12 cellular contexts compared by ENCODE assay signal in genomic region chr9:79592736-79593493, GRCh38. TPM values are rescaled to one million over a fixed set of nuclear protein-coding genes. Genes with fewer than 3 reads are reported as not detected.
DNase-seq lines count a peak whose midpoint lies in the region; ATAC-seq and TF ChIP-seq lines count a peak whose summit lies in the region.
"Had no signal": no experiment of that assay in that cellular context is flagged by ENCODE, and none has a peak within 500 bp of the region (broad histone marks: within the 10 kb centered on the region; RNA-seq: fewer than 3 reads in every experiment).

No MANE protein-coding gene starts in this region.

- peak overlapping the region; percentile 21 for H3K27ac Mint-ChIP-seq in activated CD4-positive, alpha-beta T cell treated with anti-CD3 and anti-CD28 coated beads, Interleukin-2, amount 10 ng/mL, durations not matched to agents 24 days and 14 days
- H3K27ac Mint-ChIP-seq in activated naive CD4-positive, alpha-beta T cell treated with anti-CD3 and anti-CD28 coated beads, Interleukin-2, amount 50 U/mL, for 72 hours, result no peak overlapping the region
- H3K27ac Mint-ChIP-seq in stimulated activated effector memory CD8-positive, alpha-beta T cell treated with anti-CD3 and anti-CD28 coated beads, Interleukin-12 subunit alpha, Interleukin-12 subunit beta, amount 100 ng/mL, for 72 hours, result no peak overlapping the region

- intact Hi-C loops in activated CD4-positive, alpha-beta T cell treated with anti-CD3 and anti-CD28 coated beads, Interleukin-2, amount 10 ng/mL, durations not matched to agents 24 days and 14 days (cut with micrococcal nuclease), result loop anchor here (1.0 kb wide), 1 partner anchor 31 kb away; no protein-coding TSS in a partner anchor

- peaks cover 30% of the 10 kb centered on the region for H3K4me1 Mint-ChIP-seq in activated CD4-positive, alpha-beta T cell treated with anti-CD3 and anti-CD28 coated beads, Interleukin-2, amount 10 ng/mL, durations not matched to agents 24 days and 14 days
- peaks cover 61% of the 10 kb centered on the region for H3K4me1 Mint-ChIP-seq in stimulated activated effector memory CD8-positive, alpha-beta T cell treated with anti-CD3 and anti-CD28 coated beads, Interleukin-12 subunit alpha, Interleukin-12 subunit beta, amount 100 ng/mL, for 72 hours

- H3K4me3 Mint-ChIP-seq in activated CD4-positive, alpha-beta T cell treated with anti-CD3 and anti-CD28 coated beads, Interleukin-2, amount 10 ng/mL, durations not matched to agents 24 days and 14 days, result peak overlapping the region; percentile 30
- no peak overlapping the region for H3K4me3 Mint-ChIP-seq in stimulated activated effector memory CD8-positive, alpha-beta T cell treated with anti-CD3 and anti-CD28 coated beads, Interleukin-12 subunit alpha, Interleukin-12 subunit beta, amount 100 ng/mL, for 72 hours

- TF ChIP-seq POLR2A in GM18505 (IDR thresholded peaks at IDR 0.05; ENCODE audit: borderline replicate concordance, extremely low read depth, insufficient read depth, insufficient read length), result no peak

- H3K9me3 Mint-ChIP-seq in activated CD4-positive, alpha-beta T cell treated with anti-CD3 and anti-CD28 coated beads, Interleukin-2, amount 10 ng/mL, durations not matched to agents 24 days and 14 days, result no peaks in the 10 kb centered on the region
- H3K9me3 Mint-ChIP-seq in activated naive CD4-positive, alpha-beta T cell treated with anti-CD3 and anti-CD28 coated beads, Interleukin-2, amount 50 U/mL, for 72 hours, result peaks cover 0 to under 1% of the 10 kb centered on the region in 2 donors
- H3K9me3 Mint-ChIP-seq in stimulated activated effector memory CD8-positive, alpha-beta T cell treated with anti-CD3 and anti-CD28 coated beads, Interleukin-12 subunit alpha, Interleukin-12 subunit beta, amount 100 ng/mL, for 72 hours, result no peaks in the 10 kb centered on the region

- H3K36me3 Mint-ChIP-seq in activated CD4-positive, alpha-beta T cell treated with anti-CD3 and anti-CD28 coated beads, Interleukin-2, amount 10 ng/mL, durations not matched to agents 24 days and 14 days (ENCODE audit: low read depth), result peaks cover 32% of the 10 kb centered on the region
- H3K36me3 Mint-ChIP-seq in activated naive CD4-positive, alpha-beta T cell treated with anti-CD3 and anti-CD28 coated beads, Interleukin-2, amount 50 U/mL, for 72 hours, result peaks cover 8 to 19% of the 10 kb centered on the region in 2 donors
- H3K36me3 Mint-ChIP-seq in stimulated activated effector memory CD8-positive, alpha-beta T cell treated with anti-CD3 and anti-CD28 coated beads, Interleukin-12 subunit alpha, Interleukin-12 subunit beta, amount 100 ng/mL, for 72 hours, result peaks cover 2% of the 10 kb centered on the region

- peaks cover 30% of the 10 kb centered on the region for H3K27me3 Mint-ChIP-seq in activated CD4-positive, alpha-beta T cell treated with anti-CD3 and anti-CD28 coated beads, Interleukin-2, amount 10 ng/mL, durations not matched to agents 24 days and 14 days

- ATAC-seq in HG03469 (IDR thresholded peaks at IDR 0.05; ENCODE audit: unreplicated experiment), result peak; percentile 52
- ATAC-seq in activated naive CD4-positive, alpha-beta T cell treated with anti-CD3 and anti-CD28 coated beads, Interleukin-2, amount 50 U/mL, for 72 hours, result peak; percentile 56 to 72
- peak; percentile 68 for ATAC-seq in stimulated activated effector memory CD8-positive, alpha-beta T cell treated with anti-CD3 and anti-CD28 coated beads, Interleukin-12 subunit alpha, Interleukin-12 subunit beta, amount 100 ng/mL, for 72 hours
- no peak for ATAC-seq in GM18505 (IDR thresholded peaks at IDR 0.05; ENCODE audit: unreplicated experiment)
- ATAC-seq in GM21515 (IDR thresholded peaks at IDR 0.05; ENCODE audit: unreplicated experiment), result no peak
- ATAC-seq: A549, HCT116, heart right ventricle had no signal

- DNase-seq in activated CD4-positive, alpha-beta T cell treated with anti-CD3 and anti-CD28 coated beads, Interleukin-2, amount 10 ng/mL, durations not matched to agents 24 days and 14 days, result peak; percentile 74
- no peak for DNase-seq in activated CD4-positive, alpha-beta T cell treated with anti-CD3 and anti-CD28 coated beads, Interleukin-2, amount 50 U/mL, for 4 hours
- no peak for DNase-seq in activated naive CD4-positive, alpha-beta T cell treated with anti-CD3 and anti-CD28 coated beads, Interleukin-2, amount 50 U/mL, for 72 hours (ENCODE audit: low spot score in 2 of 2)
- DNase-seq in stimulated activated effector memory CD8-positive, alpha-beta T cell treated with anti-CD3 and anti-CD28 coated beads, Interleukin-12 subunit alpha, Interleukin-12 subunit beta, amount 100 ng/mL, for 72 hours (ENCODE audit: low spot score in 2 of 2), result no peak
- no peak for DNase-seq in effector CD8-positive, alpha-beta T cell (lab: John Stamatoyannopoulos, UW)
- DNase-seq: heart right ventricle, IMR-90 had no signal

RNA-seq across cellular contexts. Expression of gene TLE4, which starts 21.1 kb away (rescaled TPM):
- 12.1 and 13.9 TPM in 2 replicates for total RNA-seq in activated CD4-positive, alpha-beta T cell treated with anti-CD3 and anti-CD28 coated beads, Interleukin-2, amount 10 ng/mL, durations not matched to agents 24 days and 14 days
- 10 to 100 TPM; 19.5 to 20.9 TPM for total RNA-seq in activated naive CD4-positive, alpha-beta T cell treated with anti-CD3 and anti-CD28 coated beads, Interleukin-2, amount 50 U/mL, for 72 hours

Comparison
In these comparisons a context has a peak if more than half of its experiments do, and no peak if none do; other contexts are left out.
1. ATAC-seq: peak in HG03469 (single experiment), activated naive CD4-positive, alpha-beta T cell treated with anti-CD3 and anti-CD28 coated beads, Interleukin-2, amount 50 U/mL, for 72 hours (2 of 2) and stimulated activated effector memory CD8-positive, alpha-beta T cell treated with anti-CD3 and anti-CD28 coated beads, Interleukin-12 subunit alpha, Interleukin-12 subunit beta, amount 100 ng/mL, for 72 hours (single experiment); none in GM18505 (single experiment) and GM21515 (single experiment).